1 cellular context compared by ENCODE assay signal in the genomic region with DNA sequence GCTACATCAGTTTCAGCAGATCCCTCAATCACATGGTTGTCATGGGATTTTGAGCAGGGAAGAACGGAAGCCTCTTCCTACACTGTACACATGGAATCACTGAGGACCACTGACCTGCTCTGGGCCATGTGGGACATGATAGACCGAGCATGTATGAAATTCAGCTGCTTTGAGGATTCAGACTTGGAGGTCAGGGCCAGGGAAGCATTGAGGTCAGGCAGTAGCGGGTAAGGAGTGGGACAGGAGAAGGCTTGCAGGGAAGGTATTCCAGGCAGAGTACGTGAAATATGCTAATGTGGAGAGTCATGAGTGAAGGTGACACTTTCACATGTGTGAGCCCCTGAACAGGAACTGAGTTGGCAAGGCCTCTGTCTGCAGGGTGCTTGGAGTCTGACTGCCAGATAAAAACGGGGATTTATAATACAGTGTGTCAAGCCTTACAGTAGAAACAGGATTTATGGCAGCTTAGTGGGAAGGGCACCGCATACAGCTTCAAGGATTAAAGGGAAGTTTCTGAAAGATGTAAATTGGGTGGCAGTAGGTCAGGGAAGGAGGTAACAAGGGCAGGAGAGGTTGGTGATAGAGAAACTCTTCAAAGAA.
TF ChIP-seq lines count a peak whose summit lies in the region.

No MANE protein-coding gene starts in this region.

TF ChIP-seq in IMR-90, 13 proteins besides CTCF, POLR2A, EP300 and RAD21 (continued from another document):
- TF ChIP-seq CHD1 (IDR thresholded peaks at IDR 0.05; ENCODE audit: low read depth, low read length): no peak
- no peak for TF ChIP-seq CEBPB (IDR thresholded peaks at IDR 0.05; ENCODE audit: low read depth, low read length)
- TF ChIP-seq MXI1 (IDR thresholded peaks at IDR 0.05; ENCODE audit: borderline replicate concordance, low read depth, low read length): no peak
- TF ChIP-seq NFE2L2 (IDR thresholded peaks at IDR 0.05; ENCODE audit: low read depth, low read length): no peak
- TF ChIP-seq RCOR1 (IDR thresholded peaks at IDR 0.05; ENCODE audit: insufficient replicate concordance, low read length): no peak
- no peak for TF ChIP-seq MAFK (IDR thresholded peaks at IDR 0.05; ENCODE audit: low read depth, low read length)
- TF ChIP-seq, protein P1, sequence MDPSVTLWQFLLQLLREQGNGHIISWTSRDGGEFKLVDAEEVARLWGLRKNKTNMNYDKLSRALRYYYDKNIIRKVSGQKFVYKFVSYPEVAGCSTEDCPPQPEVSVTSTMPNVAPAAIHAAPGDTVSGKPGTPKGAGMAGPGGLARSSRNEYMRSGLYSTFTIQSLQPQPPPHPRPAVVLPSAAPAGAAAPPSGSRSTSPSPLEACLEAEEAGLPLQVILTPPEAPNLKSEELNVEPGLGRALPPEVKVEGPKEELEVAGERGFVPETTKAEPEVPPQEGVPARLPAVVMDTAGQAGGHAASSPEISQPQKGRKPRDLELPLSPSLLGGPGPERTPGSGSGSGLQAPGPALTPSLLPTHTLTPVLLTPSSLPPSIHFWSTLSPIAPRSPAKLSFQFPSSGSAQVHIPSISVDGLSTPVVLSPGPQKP (IDR thresholded peaks at IDR 0.05; ENCODE audit: borderline replicate concordance, low read depth, low read length): no peak
- TF ChIP-seq FOS (IDR thresholded peaks at IDR 0.05; ENCODE audit: low read depth, low read length): no peak
- no peak for TF ChIP-seq MAZ (IDR thresholded peaks at IDR 0.05; ENCODE audit: borderline replicate concordance, low read depth, low read length)
TF ChIP-seq in IMR-90: peak in this region for 0.
